ENCODE assay signal across 10 cellular contexts in the genomic region with DNA sequence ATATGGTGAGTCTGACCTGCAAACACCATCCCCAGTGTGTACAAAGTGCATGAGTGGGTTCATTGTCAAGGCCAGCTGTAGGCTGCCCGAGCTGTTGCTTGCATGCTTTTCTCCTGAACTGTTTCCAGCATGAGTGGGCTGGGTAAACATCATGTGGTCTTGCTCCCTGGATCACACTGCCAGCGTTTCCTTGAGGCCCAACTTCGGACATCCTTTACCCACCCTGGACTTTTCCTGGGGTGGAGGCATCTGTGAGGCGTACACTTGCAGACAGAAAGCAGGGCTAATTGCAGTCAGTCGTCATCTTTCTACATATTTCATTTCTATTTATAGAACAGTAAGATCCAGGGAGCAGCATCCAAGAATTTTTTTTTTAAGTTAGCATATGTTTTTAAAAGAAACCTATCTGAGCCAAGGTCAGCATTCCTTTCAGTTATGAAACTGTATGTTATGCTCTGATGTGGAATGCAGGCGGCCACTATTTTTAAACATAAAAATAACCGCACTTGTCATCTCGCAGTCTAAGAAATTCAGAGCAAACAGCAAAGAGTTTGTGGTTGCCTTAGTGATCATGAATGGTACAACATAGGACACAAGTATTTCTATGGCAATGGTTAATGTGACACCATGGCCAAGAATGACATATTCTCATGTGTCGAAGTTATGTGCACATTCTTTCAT.
A peak's percentile ranks its signal among the peaks of the same experiment; 100 is the strongest.
DNase-seq lines count a peak whose midpoint lies in the region; ATAC-seq lines count a peak whose summit lies in the region.
"Had no signal": no experiment of that assay in that cellular context is flagged by ENCODE, and none has a peak within 500 bp of the region (broad histone marks: within the 10 kb centered on the region; RNA-seq: fewer than 3 reads in every experiment).

No MANE protein-coding gene starts in this region.

- CTCF ChIA-PET in activated CD4-positive, alpha-beta memory T cell treated with anti-CD3 and anti-CD28 coated beads, Interleukin-2, amount 10 ng/mL, durations not matched to agents 7 days and 5 days (lab: Charles Lee) = no interaction called here

- POLR2A ChIA-PET in activated CD4-positive, alpha-beta memory T cell treated with anti-CD3 and anti-CD28 coated beads, Interleukin-2, amount 10 ng/mL, durations not matched to agents 7 days and 5 days (lab: Charles Lee) = no interaction called here

- no peaks in the 10 kb centered on the region for H3K27me3 Mint-ChIP-seq in activated CD4-positive, alpha-beta memory T cell treated with anti-CD3 and anti-CD28 coated beads, Interleukin-2, amount 10 ng/mL, durations not matched to agents 7 days and 5 days

- no peaks in the 10 kb centered on the region for H3K9me3 Mint-ChIP-seq in activated CD4-positive, alpha-beta memory T cell treated with anti-CD3 and anti-CD28 coated beads, Interleukin-2, amount 10 ng/mL, durations not matched to agents 7 days and 5 days
- H3K9me3 Mint-ChIP-seq in stimulated activated effector memory CD8-positive, alpha-beta T cell treated with anti-CD3 and anti-CD28 coated beads, Interleukin-12 subunit alpha, Interleukin-12 subunit beta, amount 100 ng/mL, for 72 hours = no peaks in the 10 kb centered on the region

- DNase-seq in A172 (ENCODE audit: low spot score) (peak; percentile 59), T1000 (lab: John Stamatoyannopoulos, UW) (peak; percentile 27), foreskin melanocyte (peak; percentile 68), nucleus accumbens (lab: John Stamatoyannopoulos, UW) (peak in 44 of 56 donors; percentile 16 to 83 (median 52))
- DNase-seq in activated CD4-positive, alpha-beta memory T cell treated with anti-CD3 and anti-CD28 coated beads, Interleukin-2, amount 10 ng/mL, durations not matched to agents 7 days and 5 days = no peak
- DNase-seq in stimulated activated naive CD4-positive, alpha-beta T cell treated with Interleukin-2 at 50 U/mL for 16 hours (lab: John Stamatoyannopoulos, UW) = no peak
- DNase-seq in stimulated activated effector memory CD8-positive, alpha-beta T cell treated with anti-CD3 and anti-CD28 coated beads, Interleukin-12 subunit alpha, Interleukin-12 subunit beta, amount 100 ng/mL, for 72 hours (ENCODE audit: low spot score in 2 of 2) = no peak
- DNase-seq: Kasumi-1 had no signal

- ATAC-seq in GM19035 (IDR thresholded peaks at IDR 0.05; ENCODE audit: unreplicated experiment) = no peak
- ATAC-seq in stimulated activated effector memory CD8-positive, alpha-beta T cell treated with anti-CD3 and anti-CD28 coated beads, Interleukin-12 subunit alpha, Interleukin-12 subunit beta, amount 100 ng/mL, for 72 hours = no peak
- ATAC-seq: Panc1 had no signal

- H3K4me1 Mint-ChIP-seq in activated CD4-positive, alpha-beta memory T cell treated with anti-CD3 and anti-CD28 coated beads, Interleukin-2, amount 10 ng/mL, durations not matched to agents 7 days and 5 days = no peaks in the 10 kb centered on the region
- H3K4me1 Mint-ChIP-seq in stimulated activated effector memory CD8-positive, alpha-beta T cell treated with anti-CD3 and anti-CD28 coated beads, Interleukin-12 subunit alpha, Interleukin-12 subunit beta, amount 100 ng/mL, for 72 hours = no peaks in the 10 kb centered on the region

- H3K36me3 Mint-ChIP-seq in activated CD4-positive, alpha-beta memory T cell treated with anti-CD3 and anti-CD28 coated beads, Interleukin-2, amount 10 ng/mL, durations not matched to agents 7 days and 5 days (ENCODE audit: low read depth) = peaks cover 7% of the 10 kb centered on the region
- H3K36me3 Mint-ChIP-seq in stimulated activated effector memory CD8-positive, alpha-beta T cell treated with anti-CD3 and anti-CD28 coated beads, Interleukin-12 subunit alpha, Interleukin-12 subunit beta, amount 100 ng/mL, for 72 hours = no peaks in the 10 kb centered on the region

- no peak overlapping the region for H3K27ac Mint-ChIP-seq in activated CD4-positive, alpha-beta memory T cell treated with anti-CD3 and anti-CD28 coated beads, Interleukin-2, amount 10 ng/mL, durations not matched to agents 7 days and 5 days
- H3K27ac Mint-ChIP-seq in stimulated activated effector memory CD8-positive, alpha-beta T cell treated with anti-CD3 and anti-CD28 coated beads, Interleukin-12 subunit alpha, Interleukin-12 subunit beta, amount 100 ng/mL, for 72 hours = no peak overlapping the region

- H3K4me3 Mint-ChIP-seq in activated CD4-positive, alpha-beta memory T cell treated with anti-CD3 and anti-CD28 coated beads, Interleukin-2, amount 10 ng/mL, durations not matched to agents 7 days and 5 days = no peak overlapping the region
- no peak overlapping the region for H3K4me3 Mint-ChIP-seq in stimulated activated effector memory CD8-positive, alpha-beta T cell treated with anti-CD3 and anti-CD28 coated beads, Interleukin-12 subunit alpha, Interleukin-12 subunit beta, amount 100 ng/mL, for 72 hours

Comparison
In these comparisons a context has a peak if more than half of its experiments do, and no peak if none do; other contexts are left out.
1. DNase-seq: peak in A172 (single experiment), T1000 (single experiment), foreskin melanocyte (single experiment) and nucleus accumbens (44 of 56); none in activated CD4-positive, alpha-beta memory T cell treated with anti-CD3 and anti-CD28 coated beads, Interleukin-2, amount 10 ng/mL, durations not matched to agents 7 days and 5 days (single experiment), stimulated activated naive CD4-positive, alpha-beta T cell treated with Interleukin-2 at 50 U/mL for 16 hours (single experiment) and stimulated activated effector memory CD8-positive, alpha-beta T cell treated with anti-CD3 and anti-CD28 coated beads, Interleukin-12 subunit alpha, Interleukin-12 subunit beta, amount 100 ng/mL, for 72 hours (0 of 2).